In the genomic region with DNA sequence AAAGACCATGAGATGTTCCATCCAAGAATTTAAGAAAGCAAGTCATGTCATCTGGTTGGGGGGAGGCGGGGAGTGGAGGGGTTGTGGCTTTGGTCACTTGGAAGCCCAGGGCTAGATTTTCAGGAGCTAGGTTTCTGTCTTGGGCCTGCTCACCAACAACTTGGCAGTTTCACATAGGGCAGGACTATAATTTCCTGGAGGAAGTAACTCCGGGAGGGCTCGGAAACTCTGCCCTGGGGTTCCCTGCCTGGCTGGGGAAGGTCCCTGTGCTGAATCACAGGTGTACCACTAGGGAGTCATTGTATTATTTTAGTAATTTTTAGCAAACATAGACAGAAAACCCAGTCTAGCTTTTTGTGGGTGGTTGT, we compare ENCODE assay signal across 19 cellular contexts.
"Had no signal": no experiment of that assay in that cellular context is flagged by ENCODE, and none has a peak within 500 bp of the region (broad histone marks: within the 10 kb centered on the region; RNA-seq: fewer than 3 reads in every experiment).

No MANE protein-coding gene starts in this region.

- H3K9me3 Mint-ChIP-seq: effector memory CD8-positive, alpha-beta T cell; memory B cell; nephron progenitor cell had no signal

- H3K9me3 ChIP-seq: esophagus squamous epithelium, gastroesophageal sphincter, left ventricle myocardium inferior, lower lobe of right lung, right atrium auricular region, uterus had no signal

- DNase-seq: effector memory CD8-positive, alpha-beta T cell; esophagus squamous epithelium; foreskin fibroblast; glutamatergic neuron; left ventricle myocardium inferior; lower lobe of right lung; midbrain; naive B cell; nephron progenitor cell; posterior cingulate gyrus; small intestine; stimulated activated CD4-positive, alpha-beta T cell treated with anti-CD3 and anti-CD28 coated beads, Interleukin-2, amount 100 ng/mL, for 48 hours; stimulated activated naive CD4-positive, alpha-beta T cell treated with Interleukin-2 at 50 U/mL for 16 hours; trophoblast cell; uterus had no signal

- H3K36me3 Mint-ChIP-seq: memory B cell, naive B cell had no signal

- H3K4me3 ChIP-seq: esophagus squamous epithelium, gastroesophageal sphincter, left ventricle myocardium inferior, lower lobe of right lung, right atrium auricular region, uterus had no signal

- H3K27ac ChIP-seq: epithelial cell of prostate, esophagus squamous epithelium, gastroesophageal sphincter, left ventricle myocardium inferior, lower lobe of right lung, right atrium auricular region, uterus had no signal

- ATAC-seq: effector memory CD8-positive, alpha-beta T cell; gastroesophageal sphincter; lower lobe of right lung had no signal

- H3K27ac Mint-ChIP-seq: effector memory CD8-positive, alpha-beta T cell; memory B cell; naive B cell; nephron progenitor cell had no signal

- H3K4me3 Mint-ChIP-seq: effector memory CD8-positive, alpha-beta T cell; memory B cell; naive B cell; nephron progenitor cell had no signal

- H3K36me3 ChIP-seq: esophagus squamous epithelium, gastroesophageal sphincter, left ventricle myocardium inferior, lower lobe of right lung, right atrium auricular region, uterus had no signal

- H3K4me1 ChIP-seq: esophagus squamous epithelium, gastroesophageal sphincter, left ventricle myocardium inferior, lower lobe of right lung, right atrium auricular region, uterus had no signal

- H3K4me1 Mint-ChIP-seq: memory B cell, naive B cell had no signal

- H3K27me3 ChIP-seq: right atrium auricular region had no signal
